Comparison of ENCODE assay signal across 17 cellular contexts in the genomic region with DNA sequence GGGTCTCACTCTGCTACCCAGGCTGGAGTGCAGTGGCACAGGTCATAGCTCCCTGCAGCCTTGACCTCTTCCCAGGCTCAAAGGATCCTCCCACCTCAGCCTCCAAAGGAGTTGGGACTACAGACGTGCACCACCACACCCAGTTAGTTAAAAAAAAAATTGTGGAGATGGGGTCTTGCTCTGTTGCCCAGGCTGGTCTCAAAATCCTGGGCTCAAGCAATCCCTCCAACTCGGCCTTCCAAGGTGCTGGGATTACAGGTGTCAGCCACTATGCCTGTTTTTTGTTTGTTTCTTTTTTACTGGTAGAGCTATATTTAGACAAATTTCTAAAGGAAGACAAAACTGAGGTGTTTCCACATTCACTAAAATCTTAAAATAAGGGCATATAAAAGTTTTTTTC. TPM values are rescaled to one million over a fixed set of nuclear protein-coding genes. Genes with fewer than 3 reads are reported as not detected.
DNase-seq lines count a peak whose midpoint lies in the region; ATAC-seq and TF ChIP-seq lines count a peak whose summit lies in the region.
"Had no signal": no experiment of that assay in that cellular context is flagged by ENCODE, and none has a peak within 500 bp of the region (broad histone marks: within the 10 kb centered on the region; RNA-seq: fewer than 3 reads in every experiment).

No MANE protein-coding gene starts in this region.

- H3K9me3 Mint-ChIP-seq in activated T-helper 2 cell treated with anti-CD3 and anti-CD28 coated beads, Interferon-gamma antibody, Interleukin-2, Interleukin-4, amounts not matched to agents 10 μg/mL and 5 μg/mL and 100 μg/mL, durations not matched to agents 14 hours and 24 hours and 36 hours = no peaks in the 10 kb centered on the region
- H3K9me3 Mint-ChIP-seq in mesothelial cell of epicardium = no peaks in the 10 kb centered on the region
- H3K9me3 Mint-ChIP-seq in activated CD8-positive, alpha-beta memory T cell treated with anti-CD3 and anti-CD28 coated beads, Interleukin-2, amount 10 ng/mL, durations not matched to agents 7 days and 5 days (ENCODE audit: low read depth) = no peaks in the 10 kb centered on the region

- ATAC-seq in DND-41 (ENCODE audit: insufficient read depth, low read depth) = no peak
- no peak for ATAC-seq in activated CD8-positive, alpha-beta memory T cell treated with anti-CD3 and anti-CD28 coated beads, Interleukin-2, amount 10 ng/mL, durations not matched to agents 7 days and 5 days
- no peak for ATAC-seq in Right ventricle myocardium superior (ENCODE audit: poor library complexity)
- ATAC-seq: naive thymus-derived CD4-positive, alpha-beta T cell had no signal

- H4K20me1 ChIP-seq in BLaER1 = peaks cover 24% of the 10 kb centered on the region
- peaks cover 8% of the 10 kb centered on the region; the same call in 1 of the 2 replicates for H4K20me1 ChIP-seq in DND-41 (ENCODE audit: insufficient read depth, low read length)

- H3K9ac ChIP-seq in BLaER1 (no peak overlapping the region), DND-41 (ENCODE audit: low read depth, low read length) (no peak overlapping the region)

- H3K4me3 ChIP-seq in BLaER1 = no peak overlapping the region
- peak overlapping the region in 1 of 2 experiments; percentile 71; a peak in 2 of 4 replicates for H3K4me3 ChIP-seq in DND-41 (ENCODE audit: low read depth in 1 of 2, low read length in 2 of 2)
- H3K4me3 ChIP-seq: lung had no signal

- DNase-seq in DND-41 = no peak
- DNase-seq in activated T-helper 2 cell treated with anti-CD3 and anti-CD28 coated beads, Interferon-gamma antibody, Interleukin-2, Interleukin-4, amounts not matched to agents 10 μg/mL and 5 μg/mL and 100 μg/mL, durations not matched to agents 14 hours and 24 hours and 36 hours (ENCODE audit: low spot score) = no peak
- DNase-seq in mesothelial cell of epicardium (ENCODE audit: low spot score in 2 of 2, unreplicated experiment in 2 of 2) = no peak
- DNase-seq in retina = no peak
- no peak for DNase-seq in activated CD8-positive, alpha-beta memory T cell treated with anti-CD3 and anti-CD28 coated beads, Interleukin-2, amount 10 ng/mL, durations not matched to agents 7 days and 5 days
- DNase-seq in foreskin melanocyte = no peak
- DNase-seq in Right ventricle myocardium superior = no peak
- DNase-seq: head of caudate nucleus; Kasumi-1; naive thymus-derived CD4-positive, alpha-beta T cell; NCI-H2171; OCI-M1 had no signal

- no peak overlapping the region for H2AFZ ChIP-seq in DND-41 (ENCODE audit: low read depth, low read length)

- peaks cover 5% of the 10 kb centered on the region for H3K27me3 Mint-ChIP-seq in activated T-helper 2 cell treated with anti-CD3 and anti-CD28 coated beads, Interferon-gamma antibody, Interleukin-2, Interleukin-4, amounts not matched to agents 10 μg/mL and 5 μg/mL and 100 μg/mL, durations not matched to agents 14 hours and 24 hours and 36 hours (ENCODE audit: low read depth)
- H3K27me3 Mint-ChIP-seq in mesothelial cell of epicardium (ENCODE audit: low read depth) = no peaks in the 10 kb centered on the region
- peaks cover 7% of the 10 kb centered on the region for H3K27me3 Mint-ChIP-seq in activated CD8-positive, alpha-beta memory T cell treated with anti-CD3 and anti-CD28 coated beads, Interleukin-2, amount 10 ng/mL, durations not matched to agents 7 days and 5 days

- H3K27me3 ChIP-seq in BLaER1 (no peaks in the 10 kb centered on the region), DND-41 (ENCODE audit: insufficient read depth, low read length, poor library complexity) (no peaks in the 10 kb centered on the region)
- H3K27me3 ChIP-seq: SJSA1 had no signal

- peaks cover 42% of the 10 kb centered on the region for H3K79me2 ChIP-seq in DND-41 (ENCODE audit: insufficient read depth, low read length)

- peaks cover 58% of the 10 kb centered on the region for H3K36me3 Mint-ChIP-seq in activated T-helper 2 cell treated with anti-CD3 and anti-CD28 coated beads, Interferon-gamma antibody, Interleukin-2, Interleukin-4, amounts not matched to agents 10 μg/mL and 5 μg/mL and 100 μg/mL, durations not matched to agents 14 hours and 24 hours and 36 hours (ENCODE audit: low read depth)
- H3K36me3 Mint-ChIP-seq in mesothelial cell of epicardium = peaks cover 36% of the 10 kb centered on the region
- H3K36me3 Mint-ChIP-seq in activated CD8-positive, alpha-beta memory T cell treated with anti-CD3 and anti-CD28 coated beads, Interleukin-2, amount 10 ng/mL, durations not matched to agents 7 days and 5 days = peaks cover 49% of the 10 kb centered on the region

- H3K4me1 Mint-ChIP-seq in activated T-helper 2 cell treated with anti-CD3 and anti-CD28 coated beads, Interferon-gamma antibody, Interleukin-2, Interleukin-4, amounts not matched to agents 10 μg/mL and 5 μg/mL and 100 μg/mL, durations not matched to agents 14 hours and 24 hours and 36 hours (ENCODE audit: low read depth) = peaks cover 25% of the 10 kb centered on the region
- H3K4me1 Mint-ChIP-seq in mesothelial cell of epicardium = peaks cover 35% of the 10 kb centered on the region
- H3K4me1 Mint-ChIP-seq in activated CD8-positive, alpha-beta memory T cell treated with anti-CD3 and anti-CD28 coated beads, Interleukin-2, amount 10 ng/mL, durations not matched to agents 7 days and 5 days = peaks cover 21% of the 10 kb centered on the region

- intact Hi-C loops in activated T-helper 2 cell treated with anti-CD3 and anti-CD28 coated beads, Interferon-gamma antibody, Interleukin-2, Interleukin-4, amounts not matched to agents 10 μg/mL and 5 μg/mL and 100 μg/mL, durations not matched to agents 14 hours and 24 hours and 36 hours (cut with micrococcal nuclease) = loop anchor here (5.0 kb wide), 1 partner anchor 805 kb away; a partner anchor contains a TSS
- intact Hi-C loops in Right ventricle myocardium superior (cut with DNase I) = no loop called here

- peaks cover 50% of the 10 kb centered on the region for H3K36me3 ChIP-seq in BLaER1
- peaks cover 51% of the 10 kb centered on the region for H3K36me3 ChIP-seq in DND-41 (ENCODE audit: insufficient read depth, low read length)
- H3K36me3 ChIP-seq: prostate gland had no signal

- H3K4me1 ChIP-seq in BLaER1 (peaks cover 33% of the 10 kb centered on the region), DND-41 (ENCODE audit: insufficient read depth, low read length) (peaks cover 38% of the 10 kb centered on the region)
- H3K4me1 ChIP-seq: prostate gland had no signal

- H3K9me3 ChIP-seq in BLaER1 = peaks cover 23% of the 10 kb centered on the region
- H3K9me3 ChIP-seq in DND-41 (ENCODE audit: insufficient read depth, low read length, severe bottlenecking) = no peaks in the 10 kb centered on the region
- H3K9me3 ChIP-seq: prostate gland, SJSA1, thoracic aorta had no signal

- TF ChIP-seq CTCF in DND-41 (IDR thresholded peaks at IDR 0.05; ENCODE audit: borderline replicate concordance, extremely low read depth, low read length, poor library complexity, severe bottlenecking) (no peak), mesothelial cell of epicardium (IDR thresholded peaks at IDR 0.05; ENCODE audit: unreplicated experiment) (no peak)

- CTCF ChIA-PET in activated CD8-positive, alpha-beta memory T cell treated with anti-CD3 and anti-CD28 coated beads, Interleukin-2, amount 10 ng/mL, durations not matched to agents 7 days and 5 days (lab: Charles Lee) = no interaction called here

- H3K27ac Mint-ChIP-seq in activated T-helper 2 cell treated with anti-CD3 and anti-CD28 coated beads, Interferon-gamma antibody, Interleukin-2, Interleukin-4, amounts not matched to agents 10 μg/mL and 5 μg/mL and 100 μg/mL, durations not matched to agents 14 hours and 24 hours and 36 hours = no peak overlapping the region
- H3K27ac Mint-ChIP-seq in mesothelial cell of epicardium = peak overlapping the region; percentile 83
- H3K27ac Mint-ChIP-seq in activated CD8-positive, alpha-beta memory T cell treated with anti-CD3 and anti-CD28 coated beads, Interleukin-2, amount 10 ng/mL, durations not matched to agents 7 days and 5 days = no peak overlapping the region

- no peak overlapping the region for H3K27ac ChIP-seq in BLaER1
- H3K27ac ChIP-seq in DND-41 (ENCODE audit: low read length) = no peak overlapping the region
- H3K27ac ChIP-seq: SJSA1, thoracic aorta had no signal

- H3K4me3 Mint-ChIP-seq in activated T-helper 2 cell treated with anti-CD3 and anti-CD28 coated beads, Interferon-gamma antibody, Interleukin-2, Interleukin-4, amounts not matched to agents 10 μg/mL and 5 μg/mL and 100 μg/mL, durations not matched to agents 14 hours and 24 hours and 36 hours (ENCODE audit: low read depth) = peak overlapping the region; percentile 88
- no peak overlapping the region for H3K4me3 Mint-ChIP-seq in mesothelial cell of epicardium
- no peak overlapping the region for H3K4me3 Mint-ChIP-seq in activated CD8-positive, alpha-beta memory T cell treated with anti-CD3 and anti-CD28 coated beads, Interleukin-2, amount 10 ng/mL, durations not matched to agents 7 days and 5 days

- H3K4me2 ChIP-seq in BLaER1 (peak overlapping the region; percentile 79), DND-41 (ENCODE audit: insufficient read depth, low read length) (peak overlapping the region; percentile 67)

RNA-seq across cellular contexts. Expression of a gene that starts 1.7 kb away (rescaled TPM):
- total RNA-seq in activated T-helper 2 cell treated with anti-CD3 and anti-CD28 coated beads, Interferon-gamma antibody, Interleukin-2, Interleukin-4, amounts not matched to agents 10 μg/mL and 5 μg/mL and 100 μg/mL, durations not matched to agents 14 hours and 24 hours and 36 hours = 17.1 and 19.6 TPM in 2 replicates
- total RNA-seq in mesothelial cell of epicardium (25.3 to 29.2 TPM (median 28.7 TPM) in 3 replicates), Right ventricle myocardium superior (10.3 TPM)
- total RNA-seq in activated CD8-positive, alpha-beta memory T cell treated with anti-CD3 and anti-CD28 coated beads, Interleukin-2, amount 10 ng/mL, durations not matched to agents 7 days and 5 days = 10 to 100 TPM; 16.1 to 20.8 TPM

RNA-seq across cellular contexts. Expression of a gene that starts 56.9 kb away (rescaled TPM):
- not detected in 2 replicates for total RNA-seq in activated T-helper 2 cell treated with anti-CD3 and anti-CD28 coated beads, Interferon-gamma antibody, Interleukin-2, Interleukin-4, amounts not matched to agents 10 μg/mL and 5 μg/mL and 100 μg/mL, durations not matched to agents 14 hours and 24 hours and 36 hours
- total RNA-seq in mesothelial cell of epicardium = 0.42 to 1.2 TPM (median 0.72 TPM) in 3 replicates
- total RNA-seq in activated CD8-positive, alpha-beta memory T cell treated with anti-CD3 and anti-CD28 coated beads, Interleukin-2, amount 10 ng/mL, durations not matched to agents 7 days and 5 days = not detected
- total RNA-seq in Right ventricle myocardium superior = 0.89 TPM
